9 cellular contexts compared by ENCODE assay signal in genomic region chr5:78995521-78995920, GRCh38.
"Had no signal": no experiment of that assay in that cellular context is flagged by ENCODE, and none has a peak within 500 bp of the region (broad histone marks: within the 10 kb centered on the region; RNA-seq: fewer than 3 reads in every experiment).

No MANE protein-coding gene starts in this region.

- H3K9ac ChIP-seq: GM23248 had no signal

- H3K4me3 ChIP-seq: GM23248, HAP-1, K562 had no signal

- H3K9me3 ChIP-seq: HAP-1 had no signal

- FAIRE-seq: K562 had no signal

- DNase-seq: GM23248, GOT3, H7, HFFc6, IMR-90 had no signal

- H3K4me1 ChIP-seq: HAP-1 had no signal

- H3K27ac ChIP-seq: GM23248, HL-60 had no signal

- H3K36me3 ChIP-seq: HAP-1 had no signal

- ATAC-seq: HCT116, K562 had no signal

- H2AFZ ChIP-seq: GM23248 had no signal
